ENCODE assay signal across 21 cellular contexts in the genomic region with DNA sequence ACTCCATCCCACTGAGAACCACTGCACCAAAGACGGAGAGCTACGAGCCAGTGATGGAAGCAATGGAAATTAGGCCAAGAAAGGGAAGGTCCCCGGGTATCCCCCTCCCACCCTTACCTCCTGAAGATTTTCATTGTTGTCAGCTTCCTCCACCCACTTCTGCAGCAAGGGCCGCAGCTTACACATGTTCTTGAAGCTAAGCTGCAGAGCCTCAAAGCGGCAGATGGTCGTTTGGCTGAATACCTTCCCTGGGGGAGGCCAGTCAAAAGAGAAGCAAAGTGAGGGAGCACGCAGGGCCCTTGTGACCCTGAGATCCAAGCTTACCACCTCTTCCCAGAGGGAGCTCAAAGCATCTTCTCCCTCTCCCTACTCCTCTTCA. TPM values are rescaled to one million over a fixed set of nuclear protein-coding genes. Genes with fewer than 3 reads are reported as not detected.
A peak's percentile ranks its signal among the peaks of the same experiment; 100 is the strongest.
DNase-seq lines count a peak whose midpoint lies in the region; ATAC-seq and TF ChIP-seq lines count a peak whose summit lies in the region.
"Not testable (repeated sequence)": the region's sequence is repeated elsewhere in the genome, so short reads cannot be mapped to it uniquely, and the experiment has no call there.
"Had no signal": no experiment of that assay in that cellular context is flagged by ENCODE, and none has a peak within 500 bp of the region (broad histone marks: within the 10 kb centered on the region; RNA-seq: fewer than 3 reads in every experiment).

No MANE protein-coding gene starts in this region.

- H3K4me3 Mint-ChIP-seq in IgD-negative memory B cell, result peak overlapping the region; percentile 1 to 93 (median 72)
- H3K4me3 Mint-ChIP-seq in activated B cell treated with CpG ODN at 0.5 μM for 24 hours, result peak overlapping the region; percentile 53

- H3K4me1 Mint-ChIP-seq in IgD-negative memory B cell (peaks cover 12 to 15% (median 15%) of the 10 kb centered on the region in 3 donors), activated B cell treated with CpG ODN at 0.5 μM for 24 hours (peaks cover 24% of the 10 kb centered on the region)

- POLR2A ChIA-PET in activated B cell treated with CpG ODN at 0.5 μM for 24 hours (lab: Charles Lee), result interaction anchor here (1.0 to 2.4 kb wide), 6 partner anchors 19 to 142 kb away, joined by 3 to 8 read pairs (median 4); no protein-coding TSS in a partner anchor

- H3K9me3 Mint-ChIP-seq in IgD-negative memory B cell, activated B cell treated with CpG ODN at 0.5 μM for 24 hours: not testable (repeated sequence)

- CTCF ChIA-PET in activated B cell treated with CpG ODN at 0.5 μM for 24 hours (lab: Charles Lee), result interaction anchor here (1.4 to 2.2 kb wide), 2 partner anchors 27 to 201 kb away, joined by 6 to 7 read pairs; no protein-coding TSS in a partner anchor

- not testable (repeated sequence) for DNase-seq in activated B cell treated with CpG ODN at 0.5 μM for 24 hours
- DNase-seq in posterior vena cava (ENCODE audit: low spot score), result peak; percentile 45

- peak overlapping the region in 2 of 3 donors; percentile 8 to 91 for H3K27ac Mint-ChIP-seq in IgD-negative memory B cell
- peak overlapping the region; percentile 89 for H3K27ac Mint-ChIP-seq in activated B cell treated with CpG ODN at 0.5 μM for 24 hours

- not testable (repeated sequence) for H3K27me3 Mint-ChIP-seq in IgD-negative memory B cell, activated B cell treated with CpG ODN at 0.5 μM for 24 hours

- intact Hi-C loops in activated B cell treated with CpG ODN at 0.5 μM for 24 hours (cut with micrococcal nuclease); posterior vena cava (cut with DNase I): not testable (repeated sequence)

- ATAC-seq in GM18867 (IDR thresholded peaks at IDR 0.05; ENCODE audit: unreplicated experiment) (peak; percentile 15), GM19395 (IDR thresholded peaks at IDR 0.05; ENCODE audit: unreplicated experiment) (peak; percentile 32), GM21576 (IDR thresholded peaks at IDR 0.05; ENCODE audit: unreplicated experiment) (peak; percentile 11), HG02763 (IDR thresholded peaks at IDR 0.05; ENCODE audit: unreplicated experiment) (peak; percentile 25), HG03108 (IDR thresholded peaks at IDR 0.05; ENCODE audit: unreplicated experiment) (peak; percentile 4), activated B cell treated with CpG ODN at 0.5 μM for 24 hours (ENCODE audit: low read depth) (peak; percentile 58)

- TF ChIP-seq CTCF in activated B cell treated with CpG ODN at 0.5 μM for 24 hours (IDR thresholded peaks at IDR 0.05), result not testable (repeated sequence)

- H3K36me3 Mint-ChIP-seq in IgD-negative memory B cell; activated B cell treated with CpG ODN at 0.5 μM for 24 hours (ENCODE audit: low read depth): not testable (repeated sequence)

RNA-seq across cellular contexts. Expression of gene POU5F1, which starts 5.0 kb away (rescaled TPM):
- 0.70 TPM for polyA plus RNA-seq in IgD-negative memory B cell
- total RNA-seq in activated B cell treated with CpG ODN at 0.5 μM for 24 hours (2.3 and 4.7 TPM in 2 replicates), posterior vena cava (not detected)
- total RNA-seq: activated CD4-positive, alpha-beta memory T cell treated with anti-CD3 and anti-CD28 coated beads, Interleukin-2, amount 10 ng/mL, durations not matched to agents 7 days and 5 days; activated T-helper 2 cell treated with anti-CD3 and anti-CD28 coated beads, Interferon-gamma antibody, Interleukin-2, Interleukin-4, amounts not matched to agents 10 μg/mL and 5 μg/mL and 100 μg/mL, durations not matched to agents 14 hours and 24 hours and 36 hours; CD8-positive, alpha-beta memory T cell; smooth muscle cell; T-helper 17 cell; temporal lobe had no signal
- polyA plus RNA-seq: CD8-positive, alpha-beta memory T cell; smooth muscle cell had no signal

RNA-seq across cellular contexts. Expression of gene TCF19, which starts 7.1 kb away (rescaled TPM):
- polyA plus RNA-seq in IgD-negative memory B cell, result 14.9 TPM
- total RNA-seq in activated B cell treated with CpG ODN at 0.5 μM for 24 hours, result 17.3 TPM in 2 replicates
- 1 to 10 TPM; 3.0 to 4.8 TPM for total RNA-seq in posterior vena cava

RNA-seq across cellular contexts. Expression of gene CCHCR1, which starts 7.8 kb away (rescaled TPM):
- polyA plus RNA-seq in IgD-negative memory B cell, result 9.4 TPM
- total RNA-seq in activated B cell treated with CpG ODN at 0.5 μM for 24 hours (32.3 and 37.6 TPM in 2 replicates), posterior vena cava (10 to 100 TPM in 1 of 2 donors, 1 to 10 TPM in 1; 9.6 to 13.4 TPM)

RNA-seq across cellular contexts. Expression of gene PSORS1C2, which starts 26.6 kb away (rescaled TPM):
- polyA plus RNA-seq in IgD-negative memory B cell, result not detected
- not detected in 2 replicates for total RNA-seq in activated B cell treated with CpG ODN at 0.5 μM for 24 hours
- total RNA-seq in posterior vena cava, result not detected
- total RNA-seq: activated CD4-positive, alpha-beta memory T cell treated with anti-CD3 and anti-CD28 coated beads, Interleukin-2, amount 10 ng/mL, durations not matched to agents 7 days and 5 days; activated T-helper 2 cell treated with anti-CD3 and anti-CD28 coated beads, Interferon-gamma antibody, Interleukin-2, Interleukin-4, amounts not matched to agents 10 μg/mL and 5 μg/mL and 100 μg/mL, durations not matched to agents 14 hours and 24 hours and 36 hours; body of pancreas; CD8-positive, alpha-beta memory T cell; epithelial cell of proximal tubule; lower lobe of right lung; naive thymus-derived CD4-positive, alpha-beta T cell; right cardiac atrium; T-helper 17 cell; temporal lobe; upper lobe of right lung had no signal
- polyA plus RNA-seq: BJ; CD8-positive, alpha-beta memory T cell; naive thymus-derived CD4-positive, alpha-beta T cell; right cardiac atrium had no signal

RNA-seq across cellular contexts. Expression of gene CDSN, which starts 45.2 kb away (rescaled TPM):
- not detected for polyA plus RNA-seq in IgD-negative memory B cell
- total RNA-seq in activated B cell treated with CpG ODN at 0.5 μM for 24 hours, result not detected in 2 replicates
- not detected for total RNA-seq in posterior vena cava
- total RNA-seq: activated CD4-positive, alpha-beta memory T cell treated with anti-CD3 and anti-CD28 coated beads, Interleukin-2, amount 10 ng/mL, durations not matched to agents 7 days and 5 days; activated T-helper 2 cell treated with anti-CD3 and anti-CD28 coated beads, Interferon-gamma antibody, Interleukin-2, Interleukin-4, amounts not matched to agents 10 μg/mL and 5 μg/mL and 100 μg/mL, durations not matched to agents 14 hours and 24 hours and 36 hours; body of pancreas; CD8-positive, alpha-beta memory T cell; epithelial cell of proximal tubule; lower lobe of right lung; naive thymus-derived CD4-positive, alpha-beta T cell; T-helper 17 cell; temporal lobe; upper lobe of right lung had no signal
- polyA plus RNA-seq: BJ; CD8-positive, alpha-beta memory T cell; naive thymus-derived CD4-positive, alpha-beta T cell had no signal

Comparison
In these comparisons a context has a peak if more than half of its experiments do, and no peak if none do; other contexts are left out.
1. ATAC-seq: peak in every context shown above with its lines; median percentile 58 in activated B cell treated with CpG ODN at 0.5 μM for 24 hours; 32 in GM19395; 25 in HG02763; 15 in GM18867; 11 in GM21576; 4 in HG03108.